ENCODE assay signal across 1 cellular context in genomic region chr1:161305872-161306519, GRCh38.
TF ChIP-seq lines count a peak whose summit lies in the region.

No MANE protein-coding gene starts in this region.

TF ChIP-seq in GM23338, 12 proteins besides CTCF, POLR2A, EP300 and RAD21 (continued from another document):
- TF ChIP-seq, protein P1, sequence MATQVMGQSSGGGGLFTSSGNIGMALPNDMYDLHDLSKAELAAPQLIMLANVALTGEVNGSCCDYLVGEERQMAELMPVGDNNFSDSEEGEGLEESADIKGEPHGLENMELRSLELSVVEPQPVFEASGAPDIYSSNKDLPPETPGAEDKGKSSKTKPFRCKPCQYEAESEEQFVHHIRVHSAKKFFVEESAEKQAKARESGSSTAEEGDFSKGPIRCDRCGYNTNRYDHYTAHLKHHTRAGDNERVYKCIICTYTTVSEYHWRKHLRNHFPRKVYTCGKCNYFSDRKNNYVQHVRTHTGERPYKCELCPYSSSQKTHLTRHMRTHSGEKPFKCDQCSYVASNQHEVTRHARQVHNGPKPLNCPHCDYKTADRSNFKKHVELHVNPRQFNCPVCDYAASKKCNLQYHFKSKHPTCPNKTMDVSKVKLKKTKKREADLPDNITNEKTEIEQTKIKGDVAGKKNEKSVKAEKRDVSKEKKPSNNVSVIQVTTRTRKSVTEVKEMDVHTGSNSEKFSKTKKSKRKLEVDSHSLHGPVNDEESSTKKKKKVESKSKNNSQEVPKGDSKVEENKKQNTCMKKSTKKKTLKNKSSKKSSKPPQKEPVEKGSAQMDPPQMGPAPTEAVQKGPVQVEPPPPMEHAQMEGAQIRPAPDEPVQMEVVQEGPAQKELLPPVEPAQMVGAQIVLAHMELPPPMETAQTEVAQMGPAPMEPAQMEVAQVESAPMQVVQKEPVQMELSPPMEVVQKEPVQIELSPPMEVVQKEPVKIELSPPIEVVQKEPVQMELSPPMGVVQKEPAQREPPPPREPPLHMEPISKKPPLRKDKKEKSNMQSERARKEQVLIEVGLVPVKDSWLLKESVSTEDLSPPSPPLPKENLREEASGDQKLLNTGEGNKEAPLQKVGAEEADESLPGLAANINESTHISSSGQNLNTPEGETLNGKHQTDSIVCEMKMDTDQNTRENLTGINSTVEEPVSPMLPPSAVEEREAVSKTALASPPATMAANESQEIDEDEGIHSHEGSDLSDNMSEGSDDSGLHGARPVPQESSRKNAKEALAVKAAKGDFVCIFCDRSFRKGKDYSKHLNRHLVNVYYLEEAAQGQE (IDR thresholded peaks at IDR 0.05; ENCODE audit: unreplicated experiment): peak; percentile 22
- TF ChIP-seq EZH2 (IDR thresholded peaks at IDR 0.05; ENCODE audit: low read depth, unreplicated experiment) (no peak), POLR2AphosphoS5 (IDR thresholded peaks at IDR 0.05; ENCODE audit: low read depth) (peak; percentile 92), NANOG (IDR thresholded peaks at IDR 0.05; ENCODE audit: borderline replicate concordance) (no peak), CREB1 (CRISPR knock-in tag; IDR thresholded peaks at IDR 0.05; ENCODE audit: low read depth) (peak; percentile 78), EZH2phosphoT487 (IDR thresholded peaks at IDR 0.05; ENCODE audit: unreplicated experiment) (no peak), STAT1 (IDR thresholded peaks at IDR 0.05; ENCODE audit: unreplicated experiment) (no peak)
- TF ChIP-seq, protein P2, sequence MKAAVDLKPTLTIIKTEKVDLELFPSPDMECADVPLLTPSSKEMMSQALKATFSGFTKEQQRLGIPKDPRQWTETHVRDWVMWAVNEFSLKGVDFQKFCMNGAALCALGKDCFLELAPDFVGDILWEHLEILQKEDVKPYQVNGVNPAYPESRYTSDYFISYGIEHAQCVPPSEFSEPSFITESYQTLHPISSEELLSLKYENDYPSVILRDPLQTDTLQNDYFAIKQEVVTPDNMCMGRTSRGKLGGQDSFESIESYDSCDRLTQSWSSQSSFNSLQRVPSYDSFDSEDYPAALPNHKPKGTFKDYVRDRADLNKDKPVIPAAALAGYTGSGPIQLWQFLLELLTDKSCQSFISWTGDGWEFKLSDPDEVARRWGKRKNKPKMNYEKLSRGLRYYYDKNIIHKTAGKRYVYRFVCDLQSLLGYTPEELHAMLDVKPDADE (IDR thresholded peaks at IDR 0.05): no peak; the same call in 1 of the 2 replicates
TF ChIP-seq in GM23338: peak in this region for 3.
